In the genomic region with DNA sequence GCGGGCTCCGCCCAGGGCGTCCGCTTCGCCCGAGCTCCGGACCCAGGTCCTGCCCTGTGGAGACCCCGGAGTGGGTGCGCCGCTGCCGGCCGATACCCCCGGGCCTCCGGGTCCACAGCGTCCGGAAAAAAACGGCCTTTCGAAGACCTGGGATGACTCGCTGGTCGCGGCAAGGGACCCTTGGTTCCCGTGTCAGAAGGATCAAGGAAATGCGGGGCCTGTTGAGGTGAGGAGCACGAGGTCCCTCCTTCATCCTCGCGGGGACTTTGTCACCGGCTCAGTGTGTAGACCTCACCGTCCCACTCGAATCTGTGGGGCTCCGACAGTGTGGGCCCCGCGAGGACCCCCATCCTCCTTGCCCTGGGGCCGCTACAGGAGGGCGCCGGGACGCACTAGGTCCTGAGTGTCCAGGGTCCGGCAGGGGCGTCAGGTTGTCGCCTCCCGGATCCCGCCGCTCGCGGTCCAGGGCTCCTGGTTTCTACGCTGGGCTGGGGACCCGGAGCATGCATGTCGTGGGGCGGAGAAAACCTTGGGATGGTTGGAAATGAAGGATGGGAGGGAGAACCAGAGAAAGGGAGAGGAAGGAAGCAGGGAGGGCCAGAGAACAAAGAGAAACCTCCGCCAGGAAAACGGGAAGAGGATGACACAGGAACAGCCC, we compare ENCODE assay signal across 12 cellular contexts. TPM values are rescaled to one million over a fixed set of nuclear protein-coding genes. Genes with fewer than 3 reads are reported as not detected.
"Had no signal": no experiment of that assay in that cellular context is flagged by ENCODE, and none has a peak within 500 bp of the region (broad histone marks: within the 10 kb centered on the region; RNA-seq: fewer than 3 reads in every experiment).

No MANE protein-coding gene starts in this region.

RNA-seq across cellular contexts. Expression of a gene that starts 10.6 kb away (rescaled TPM):
- total RNA-seq: activated CD4-positive, alpha-beta T cell treated with anti-CD3 and anti-CD28 coated beads, Interleukin-2, amount 10 ng/mL, durations not matched to agents 24 days and 14 days; activated CD8-positive, alpha-beta memory T cell treated with anti-CD3 and anti-CD28 coated beads for 36 hours; activated naive CD8-positive, alpha-beta T cell treated with anti-CD3 and anti-CD28 coated beads for 36 hours; body of pancreas; frontal cortex; left ventricle myocardium superior; mucosa of gallbladder; natural killer cell; posterior vena cava; T-cell; transverse colon had no signal

RNA-seq across cellular contexts. Expression of a gene that starts 51.0 kb away (rescaled TPM):
- total RNA-seq: body of pancreas, transverse colon, vagina had no signal
